In genomic region chr9:113532809-113533190, GRCh38 we compare ENCODE assay signal across 13 cellular contexts.
A peak's percentile ranks its signal among the peaks of the same experiment; 100 is the strongest.
DNase-seq lines count a peak whose midpoint lies in the region; ATAC-seq, FAIRE-seq and TF ChIP-seq lines count a peak whose summit lies in the region.
"Had no signal": no experiment of that assay in that cellular context is flagged by ENCODE, and none has a peak within 500 bp of the region (broad histone marks: within the 10 kb centered on the region; RNA-seq: fewer than 3 reads in every experiment).

No MANE protein-coding gene starts in this region.

- H3K36me3 Mint-ChIP-seq in activated naive CD4-positive, alpha-beta T cell treated with anti-CD3 and anti-CD28 coated beads, Interleukin-2, amount 10 ng/mL, durations not matched to agents 7 days and 5 days = peaks cover 10% of the 10 kb centered on the region
- peaks cover 14 to 49% (median 23%) of the 10 kb centered on the region in 3 donors for H3K36me3 Mint-ChIP-seq in immature natural killer cell

- H2AFZ ChIP-seq in mammary epithelial cell (ENCODE audit: low read depth, low read length) (no peak overlapping the region), PC-3 (ENCODE audit: low read length) (no peak overlapping the region)
- H2AFZ ChIP-seq: GM23338 had no signal

- BruUV-seq in mammary epithelial cell (replicated peaks; lab: Mats Ljungman, UMichigan) (no TSS peak), PC-3 (replicated peaks; lab: Mats Ljungman, UMichigan) (no TSS peak)

- no peak for TF ChIP-seq EP300 in sigmoid colon (IDR thresholded peaks at IDR 0.05)

- intact Hi-C loops in ascending aorta (cut with DNase I) (no loop called here), sigmoid colon (cut with DNase I) (no loop called here), mammary epithelial cell (cut with micrococcal nuclease) (no loop called here), PC-3 (cut with micrococcal nuclease) (no loop called here)

- H3K27ac ChIP-seq in ascending aorta = peak overlapping the region; percentile 0 to 5
- no peak overlapping the region for H3K27ac ChIP-seq in sigmoid colon
- no peak overlapping the region for H3K27ac ChIP-seq in mammary epithelial cell (ENCODE audit: insufficient read depth, low read depth, low read length)
- no peak overlapping the region for H3K27ac ChIP-seq in PC-3 (ENCODE audit: low read length)
- no peak overlapping the region for H3K27ac ChIP-seq in small intestine (ENCODE audit: low read depth in 1 of 2, low read length in 1 of 2)
- H3K27ac ChIP-seq: 22Rv1, BLaER1 had no signal

- CTCF ChIA-PET in activated naive CD4-positive, alpha-beta T cell treated with anti-CD3 and anti-CD28 coated beads, Interleukin-2, amount 10 ng/mL, durations not matched to agents 7 days and 5 days (lab: Charles Lee) = no interaction called here
- CTCF ChIA-PET in mammary epithelial cell (lab: Charles Lee; ENCODE audit: low non-redundant PET) (no interaction called here), PC-3 (lab: Charles Lee) (no interaction called here)

- H3K36me3 ChIP-seq in ascending aorta (peaks cover 12 to 37% of the 10 kb centered on the region in 2 donors), sigmoid colon (peaks cover 0 to 31% (median 22%) of the 10 kb centered on the region in 4 donors), mammary epithelial cell (ENCODE audit: insufficient read depth, low read length) (no peaks in the 10 kb centered on the region), PC-3 (ENCODE audit: low read depth, low read length) (no peaks in the 10 kb centered on the region; the same call in 1 of the 2 replicates), small intestine (ENCODE audit: control insufficient read depth in 2 of 2, insufficient read depth in 2 of 2, low read length in 2 of 2) (peaks cover 0 to 7% of the 10 kb centered on the region in 2 donors)
- H3K36me3 ChIP-seq: BLaER1 had no signal

- no peaks in the 10 kb centered on the region for H3K27me3 Mint-ChIP-seq in activated naive CD4-positive, alpha-beta T cell treated with anti-CD3 and anti-CD28 coated beads, Interleukin-2, amount 10 ng/mL, durations not matched to agents 7 days and 5 days
- peaks cover 0 to 3% (median 3%) of the 10 kb centered on the region in 3 donors for H3K27me3 Mint-ChIP-seq in immature natural killer cell (ENCODE audit: low read depth in 3 of 3)

- no peak overlapping the region for H3K4me3 ChIP-seq in ascending aorta
- no peak overlapping the region for H3K4me3 ChIP-seq in sigmoid colon
- H3K4me3 ChIP-seq in mammary epithelial cell (replicated peaks in 1 of 3; ENCODE audit: insufficient read depth in 1 of 3, low read depth in 2 of 3, low read length in 3 of 3) = no peak overlapping the region
- no peak overlapping the region for H3K4me3 ChIP-seq in PC-3 (ENCODE audit: low read length)
- no peak overlapping the region for H3K4me3 ChIP-seq in small intestine (ENCODE audit: low read depth in 1 of 2, low read length in 2 of 2)
- H3K4me3 ChIP-seq: BLaER1, GM23338 had no signal

- no peak overlapping the region for H3K4me2 ChIP-seq in mammary epithelial cell (ENCODE audit: insufficient read depth, low read depth, low read length)
- H3K4me2 ChIP-seq in PC-3 (ENCODE audit: low read length) = no peak overlapping the region
- H3K4me2 ChIP-seq: BLaER1, GM23338 had no signal

- 97% methylated on average over 3 of the region's 3 CpGs for WGBS in sigmoid colon, 2 donors
- WGBS in mammary epithelial cell (ENCODE audit: low coverage, missing lambda C conversion rate) = 85% methylated on average over 3 of the region's 3 CpGs
- 94 to 98% (median 97%) methylated on average over 3 of the region's 3 CpGs for WGBS in small intestine, 3 donors

- H3K9ac ChIP-seq in mammary epithelial cell (ENCODE audit: insufficient read depth, low read length) (no peak overlapping the region), PC-3 (ENCODE audit: low read length) (no peak overlapping the region)
- H3K9ac ChIP-seq: BLaER1 had no signal

- dilution Hi-C loops in mammary epithelial cell (cut with HindIII; ENCODE audit: low sequenced_read_pairs) = no loop called here

- no peaks in the 10 kb centered on the region for H4K20me1 ChIP-seq in mammary epithelial cell (ENCODE audit: insufficient read depth, low read length)
- H4K20me1 ChIP-seq in PC-3 (ENCODE audit: low read length) = no peaks in the 10 kb centered on the region
- H4K20me1 ChIP-seq: BLaER1 had no signal

- H3K4me1 Mint-ChIP-seq in activated naive CD4-positive, alpha-beta T cell treated with anti-CD3 and anti-CD28 coated beads, Interleukin-2, amount 10 ng/mL, durations not matched to agents 7 days and 5 days = no peaks in the 10 kb centered on the region
- H3K4me1 Mint-ChIP-seq in immature natural killer cell = peaks cover 90 to 99% of the 10 kb centered on the region in 2 donors

- POLR2A ChIA-PET in PC-3 (lab: Charles Lee; ENCODE audit: unreplicated experiment) = no interaction called here

- H3K79me2 ChIP-seq in mammary epithelial cell (ENCODE audit: insufficient read depth, low read length) (no peaks in the 10 kb centered on the region), PC-3 (ENCODE audit: low read length) (no peaks in the 10 kb centered on the region)

- in situ Hi-C loops in mammary epithelial cell (cut with MboI; ENCODE audit: low sequenced_read_pairs in 2 of 2) = no loop called here

- H3K4me1 ChIP-seq in ascending aorta (peaks cover 15 to 32% of the 10 kb centered on the region in 2 donors), sigmoid colon (peaks cover 0 to 24% (median 11%) of the 10 kb centered on the region in 4 donors), mammary epithelial cell (ENCODE audit: insufficient read depth, low read length) (peaks cover 3% of the 10 kb centered on the region), PC-3 (ENCODE audit: insufficient read depth, low read length) (no peaks in the 10 kb centered on the region), small intestine (ENCODE audit: control insufficient read depth in 2 of 2, insufficient read depth in 1 of 2, low read depth in 1 of 2, low read length in 1 of 2) (peaks cover 0 to under 1% of the 10 kb centered on the region in 2 donors)

- H3K9me3 ChIP-seq in ascending aorta (no peaks in the 10 kb centered on the region), sigmoid colon (no peaks in the 10 kb centered on the region), mammary epithelial cell (replicated peaks; ENCODE audit: insufficient read depth, low read length) (no peaks in the 10 kb centered on the region), PC-3 (ENCODE audit: low read length) (no peaks in the 10 kb centered on the region), small intestine (ENCODE audit: control insufficient read depth, low read depth) (no peaks in the 10 kb centered on the region)
- H3K9me3 ChIP-seq: BLaER1 had no signal

- no peak overlapping the region for H3K27ac Mint-ChIP-seq in activated naive CD4-positive, alpha-beta T cell treated with anti-CD3 and anti-CD28 coated beads, Interleukin-2, amount 10 ng/mL, durations not matched to agents 7 days and 5 days
- peak overlapping the region; percentile 49 to 97 (median 88) for H3K27ac Mint-ChIP-seq in immature natural killer cell
- H3K27ac Mint-ChIP-seq: GM23338 had no signal

- no peaks in the 10 kb centered on the region for H3K9me2 ChIP-seq in PC-3 (replicated peaks; ENCODE audit: low read length)

- FAIRE-seq in small intestine (lab: Jason Lieb, UNC) = no peak
- FAIRE-seq: GM12891 had no signal

- no peak for TF ChIP-seq POLR2A in sigmoid colon (IDR thresholded peaks at IDR 0.05)

- H3K4me3 Mint-ChIP-seq in activated naive CD4-positive, alpha-beta T cell treated with anti-CD3 and anti-CD28 coated beads, Interleukin-2, amount 10 ng/mL, durations not matched to agents 7 days and 5 days = no peak overlapping the region
- peak overlapping the region in 1 of 5 donors; percentile 20 for H3K4me3 Mint-ChIP-seq in immature natural killer cell
- H3K4me3 Mint-ChIP-seq: GM23338 had no signal

- no peaks in the 10 kb centered on the region for H3K9me3 Mint-ChIP-seq in activated naive CD4-positive, alpha-beta T cell treated with anti-CD3 and anti-CD28 coated beads, Interleukin-2, amount 10 ng/mL, durations not matched to agents 7 days and 5 days
- no peaks in the 10 kb centered on the region for H3K9me3 Mint-ChIP-seq in immature natural killer cell
- H3K9me3 Mint-ChIP-seq: GM23338 had no signal

- DNase-seq in activated naive CD4-positive, alpha-beta T cell treated with anti-CD3 and anti-CD28 coated beads, Interleukin-2, amount 10 ng/mL, durations not matched to agents 7 days and 5 days = peak; percentile 5
- DNase-seq in activated naive CD4-positive, alpha-beta T cell treated with anti-CD3 and anti-CD28 coated beads, Interleukin-2, amount 50 U/mL, for 16 hours = no peak
- DNase-seq in ascending aorta (ENCODE audit: low spot score in 2 of 2) (peak in 1 of 2 donors; percentile 51), immature natural killer cell (no peak), sigmoid colon (peak; percentile 11), mammary epithelial cell (no peak), PC-3 (no peak), small intestine (no peak)
- DNase-seq: H7 had no signal

- no peak for TF ChIP-seq CTCF in ascending aorta (IDR thresholded peaks at IDR 0.05)
- TF ChIP-seq CTCF in sigmoid colon (IDR thresholded peaks at IDR 0.05) = no peak
- no peak for TF ChIP-seq CTCF in mammary epithelial cell (conservative IDR thresholded peaks at IDR 0.05 in 1 of 2, IDR thresholded peaks at IDR 0.05 in 1 of 2; ENCODE audit: extremely low read depth in 1 of 2, insufficient read depth in 1 of 2, low read depth in 1 of 2, low read length in 2 of 2)
- no peak for TF ChIP-seq CTCF in PC-3 (conservative IDR thresholded peaks at IDR 0.05; ENCODE audit: low read depth, low read length)

- H3K27me3 ChIP-seq in ascending aorta (no peaks in the 10 kb centered on the region), sigmoid colon (no peaks in the 10 kb centered on the region), mammary epithelial cell (ENCODE audit: insufficient read depth, low read length) (no peaks in the 10 kb centered on the region), PC-3 (ENCODE audit: low read length) (no peaks in the 10 kb centered on the region), small intestine (ENCODE audit: control insufficient read depth in 2 of 2, insufficient read depth in 2 of 2, low read length in 2 of 2) (no peaks in the 10 kb centered on the region)
- H3K27me3 ChIP-seq: BLaER1 had no signal

- ATAC-seq in PC-3 = no peak
- ATAC-seq: GM23338 had no signal

- H3F3A ChIP-seq in PC-3 (ENCODE audit: low read length, unreplicated experiment) = no peaks in the 10 kb centered on the region

Comparison
In these comparisons a context has a peak if more than half of its experiments do, and no peak if none do; other contexts are left out.
1. DNase-seq: peak in activated naive CD4-positive, alpha-beta T cell treated with anti-CD3 and anti-CD28 coated beads, Interleukin-2, amount 10 ng/mL, durations not matched to agents 7 days and 5 days (single experiment) and sigmoid colon (single experiment); none in activated naive CD4-positive, alpha-beta T cell treated with anti-CD3 and anti-CD28 coated beads, Interleukin-2, amount 50 U/mL, for 16 hours (single experiment), immature natural killer cell (0 of 3), mammary epithelial cell (single experiment), PC-3 (single experiment) and small intestine (single experiment).
2. H3K27ac ChIP-seq: peak in ascending aorta (2 of 2); none in sigmoid colon (0 of 4), mammary epithelial cell (single experiment), PC-3 (single experiment) and small intestine (0 of 2).